ENCODE assay signal across 24 cellular contexts in the genomic region with DNA sequence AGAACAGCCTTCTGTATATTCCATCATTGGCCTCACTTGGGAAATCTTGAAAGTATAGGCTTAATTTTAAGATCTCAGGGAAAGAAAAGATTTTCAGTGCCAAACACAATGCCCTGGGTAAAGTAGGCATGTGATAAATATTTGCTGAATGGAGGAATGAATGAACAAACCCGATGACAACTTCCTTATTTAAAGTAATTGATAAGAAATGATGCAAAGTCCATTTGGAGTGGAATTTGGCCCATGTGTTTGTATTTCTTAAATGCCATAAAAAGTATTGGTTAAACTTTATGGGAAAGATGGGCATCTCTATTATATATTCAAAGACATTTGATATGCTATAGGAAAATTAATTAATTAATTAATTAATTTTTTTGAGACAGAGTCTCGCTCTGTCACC. TPM values are rescaled to one million over a fixed set of nuclear protein-coding genes. Genes with fewer than 3 reads are reported as not detected.
DNase-seq lines count a peak whose midpoint lies in the region; ATAC-seq, FAIRE-seq and TF ChIP-seq lines count a peak whose summit lies in the region.
"Had no signal": no experiment of that assay in that cellular context is flagged by ENCODE, and none has a peak within 500 bp of the region (broad histone marks: within the 10 kb centered on the region; RNA-seq: fewer than 3 reads in every experiment).

No MANE protein-coding gene starts in this region.

- TF ChIP-seq EP300 in HepG2 (IDR thresholded peaks at IDR 0.05; ENCODE audit: low read depth in 2 of 2, low read length in 2 of 2) (peak in 1 of 2 experiments; percentile 47; a peak in 1 of 4 replicates), HepG2 (CRISPR knock-in tag; IDR thresholded peaks at IDR 0.05; ENCODE audit: borderline replicate concordance) (no peak)

- H3K4me1 ChIP-seq in hepatocyte (ENCODE audit: insufficient read depth) (peaks cover 15% of the 10 kb centered on the region), HepG2 (ENCODE audit: insufficient read depth, low read length) (peaks cover 53% of the 10 kb centered on the region), right lobe of liver (peaks cover 0 to 16% (median under 1%) of the 10 kb centered on the region in 4 donors), small intestine (ENCODE audit: control insufficient read depth in 2 of 2, insufficient read depth in 1 of 2, low read depth in 1 of 2, low read length in 1 of 2) (peaks cover 0 to 2% of the 10 kb centered on the region in 2 donors)
- H3K4me1 ChIP-seq: A549 had no signal

- H3K27ac ChIP-seq in hepatocyte (peak overlapping the region; percentile 42), HepG2 (ENCODE audit: extremely low read length, insufficient read depth, low read length) (no peak overlapping the region), right lobe of liver (no peak overlapping the region), small intestine (ENCODE audit: low read depth in 1 of 2, low read length in 1 of 2) (peak overlapping the region in 1 of 2 donors; percentile 64)
- H3K27ac ChIP-seq: 22Rv1; A549; BLaER1 treated with 17β-estradiol and CSF1 and Interleukin-3, amounts not matched to agents 10 nM and 100 nM; C4-2B had no signal

- CTCF ChIA-PET in HepG2 (lab: Yijun Ruan, JAX; ENCODE audit: low intra/inter-chr PET ratio, low total read pairs): no interaction called here

- in situ Hi-C loops in HepG2 (cut with HindIII; ENCODE audit: extremely low pct_ligation_motif_present, low pct_unique_long_range_greater_than_20kb): no loop called here

- FAIRE-seq in HepG2 (lab: Jason Lieb, UNC) (no peak), small intestine (lab: Jason Lieb, UNC) (peak; percentile 10)
- FAIRE-seq: A549, G401.6, GM12891 had no signal

- no peak overlapping the region for H3K4me3 ChIP-seq in hepatocyte
- H3K4me3 ChIP-seq in HepG2 (replicated peaks in 1 of 3; ENCODE audit: insufficient read depth in 1 of 3, low read depth in 2 of 3, low read length in 3 of 3): no peak overlapping the region
- no peak overlapping the region for H3K4me3 ChIP-seq in right lobe of liver
- H3K4me3 ChIP-seq in small intestine (ENCODE audit: low read depth in 1 of 2, low read length in 2 of 2): no peak overlapping the region
- H3K4me3 ChIP-seq: A549; BLaER1 treated with 17β-estradiol and CSF1 and Interleukin-3, amounts not matched to agents 10 nM and 100 nM had no signal

- H3K4me2 ChIP-seq in hepatocyte: no peak overlapping the region
- H3K4me2 ChIP-seq in HepG2 (ENCODE audit: low read depth, low read length): peak overlapping the region; percentile 6; the same call in 1 of the 2 replicates
- H3K4me2 ChIP-seq: A549; BLaER1 treated with 17β-estradiol and CSF1 and Interleukin-3, amounts not matched to agents 10 nM and 100 nM had no signal

- intact Hi-C loops in HepG2 (cut with micrococcal nuclease; ENCODE audit: unreplicated experiment): no loop called here
- intact Hi-C loops in right lobe of liver (cut with DNase I): no loop called here

- TF ChIP-seq RAD21 in HepG2 (CRISPR knock-in tag; IDR thresholded peaks at IDR 0.05): no peak

- no peak for TF ChIP-seq CTCF in hepatocyte (IDR thresholded peaks at IDR 0.05; ENCODE audit: poor library complexity)
- TF ChIP-seq CTCF in HepG2 (CRISPR knock-in tag; IDR thresholded peaks at IDR 0.05): no peak
- no peak for TF ChIP-seq CTCF in right lobe of liver (IDR thresholded peaks at IDR 0.05)

- H3K27me3 ChIP-seq in hepatocyte (no peaks in the 10 kb centered on the region), HepG2 (ENCODE audit: control insufficient read depth in 1 of 2, insufficient read depth in 2 of 2, low read length in 2 of 2) (peaks cover 0 to 19% of the 10 kb centered on the region in 2 experiments; a peak in 3 of 5 replicates), right lobe of liver (peaks cover 0 to 5% of the 10 kb centered on the region in 2 donors), small intestine (ENCODE audit: control insufficient read depth in 2 of 2, insufficient read depth in 2 of 2, low read length in 2 of 2) (no peaks in the 10 kb centered on the region)

- no peaks in the 10 kb centered on the region for H3K9me2 ChIP-seq in hepatocyte (replicated peaks; ENCODE audit: insufficient read depth)

- H3K79me2 ChIP-seq in hepatocyte (peaks cover 18% of the 10 kb centered on the region), HepG2 (ENCODE audit: insufficient read depth, low read length) (no peaks in the 10 kb centered on the region)

- no peak overlapping the region for H2AFZ ChIP-seq in hepatocyte
- no peak overlapping the region for H2AFZ ChIP-seq in HepG2 (ENCODE audit: low read length)

- no peaks in the 10 kb centered on the region for H3K9me3 ChIP-seq in hepatocyte (ENCODE audit: low read depth)
- H3K9me3 ChIP-seq in HepG2 (ENCODE audit: low read length): no peaks in the 10 kb centered on the region
- H3K9me3 ChIP-seq in right lobe of liver: no peaks in the 10 kb centered on the region
- no peaks in the 10 kb centered on the region for H3K9me3 ChIP-seq in small intestine (ENCODE audit: control insufficient read depth, low read depth)
- H3K9me3 ChIP-seq: A549; BLaER1 treated with 17β-estradiol and CSF1 and Interleukin-3, amounts not matched to agents 10 nM and 100 nM had no signal

- BruUV-seq in HepG2 (replicated peaks; lab: Mats Ljungman, UMichigan): no TSS peak

- POLR2A ChIA-PET in HepG2 (lab: Yijun Ruan, JAX): no interaction called here

- no peak for DNase-seq in hepatocyte (ENCODE audit: low spot score)
- peak; percentile 78 for DNase-seq in HepG2 (ENCODE audit: low spot score)
- no peak for DNase-seq in right lobe of liver
- peak; percentile 95 for DNase-seq in small intestine
- DNase-seq in NCI-H2227 (lab: John Stamatoyannopoulos, UW; ENCODE audit: unreplicated experiment): no peak
- no peak for DNase-seq in DMS53 treated with DMSO at 0.1 percent for 48 hours (lab: John Stamatoyannopoulos, UW; ENCODE audit: unreplicated experiment)
- DNase-seq in effector CD8-positive, alpha-beta T cell (lab: John Stamatoyannopoulos, UW): no peak
- DNase-seq: AML-193; CD4-positive, alpha-beta memory T cell; CD4-positive, CD25-positive, alpha-beta regulatory T cell; CD8-positive, alpha-beta memory T cell; COR-L47; DMS 273 treated with DMSO at 0.1 percent for 48 hours; DMS153; DMS53; DMS79 treated with DMSO at 0.1 percent for 48 hours; GF-D8 had no signal

- TF ChIP-seq POLR2A in HepG2 (IDR thresholded peaks at IDR 0.05; ENCODE audit: insufficient read depth in 1 of 2, low read depth in 2 of 2, low read length in 2 of 2) (no peak), right lobe of liver (IDR thresholded peaks at IDR 0.05) (no peak)

- H3K9ac ChIP-seq in HepG2 (ENCODE audit: insufficient read depth, low read depth, low read length): no peak overlapping the region
- H3K9ac ChIP-seq: BLaER1 treated with 17β-estradiol and CSF1 and Interleukin-3, amounts not matched to agents 10 nM and 100 nM had no signal

- 77% methylated on average over 2 of the region's 2 CpGs for WGBS in hepatocyte (ENCODE audit: low lambda C conversion rate, missing lambda C conversion rate)
- 48% methylated on average over 2 of the region's 2 CpGs for WGBS in HepG2 (ENCODE audit: low lambda C conversion rate)
- WGBS in right lobe of liver (ENCODE audit: insufficient coverage, low coverage, low lambda C conversion rate, missing lambda C conversion rate): 54% methylated on average over 2 of the region's 2 CpGs
- 12 to 76% (median 38%) methylated on average over 2 of the region's 2 CpGs for WGBS in small intestine, 3 donors

- no peaks in the 10 kb centered on the region for H3K36me3 ChIP-seq in hepatocyte (replicated peaks; ENCODE audit: insufficient read depth, low read depth)
- no peaks in the 10 kb centered on the region for H3K36me3 ChIP-seq in HepG2 (replicated peaks in 1 of 2; ENCODE audit: control insufficient read depth in 1 of 2, insufficient read depth in 2 of 2, low read length in 2 of 2)
- H3K36me3 ChIP-seq in right lobe of liver: no peaks in the 10 kb centered on the region
- no peaks in the 10 kb centered on the region for H3K36me3 ChIP-seq in small intestine (ENCODE audit: control insufficient read depth in 2 of 2, insufficient read depth in 2 of 2, low read length in 2 of 2)
- H3K36me3 ChIP-seq: BLaER1 treated with 17β-estradiol and CSF1 and Interleukin-3, amounts not matched to agents 10 nM and 100 nM had no signal

- ATAC-seq in HepG2 (no peak), right lobe of liver (peak in 3 of 4 donors; percentile 22 to 63 (median 33)), GM19395 (IDR thresholded peaks at IDR 0.05; ENCODE audit: unreplicated experiment) (no peak)
- ATAC-seq: A549 had no signal

- H4K20me1 ChIP-seq in hepatocyte (ENCODE audit: insufficient read depth, poor library complexity, severe bottlenecking) (no peaks in the 10 kb centered on the region), HepG2 (ENCODE audit: insufficient read depth, low read length) (no peaks in the 10 kb centered on the region)
- H4K20me1 ChIP-seq: BLaER1 treated with 17β-estradiol and CSF1 and Interleukin-3, amounts not matched to agents 10 nM and 100 nM had no signal

RNA-seq across cellular contexts. Expression of a gene that starts 3.7 kb away (rescaled TPM):
- 11.8 and 16.9 TPM in 2 replicates for total RNA-seq in hepatocyte
- polyA plus RNA-seq in hepatocyte: 5.5 and 11.8 TPM in 2 replicates
- 4.5 and 5.7 TPM in 2 replicates for total RNA-seq in HepG2 (2016; rRNA removed; fragmentation: Illumina TruSeq; extraction: Trizol)
- total RNA-seq in HepG2 (2016; cell fraction: cytosol; rRNA removed; fragmentation: Illumina TruSeq; extraction: Trizol; ENCODE audit: low read depth): 6.2 and 6.8 TPM in 2 replicates
- 4.2 and 4.7 TPM in 2 replicates for total RNA-seq in HepG2 (2016; cell fraction: insoluble cytoplasmic fraction; rRNA removed; fragmentation: Illumina TruSeq; extraction: Trizol)
- 4.9 and 5.3 TPM in 2 replicates for total RNA-seq in HepG2 (2016; cell fraction: membrane; rRNA removed; fragmentation: Illumina TruSeq; extraction: Trizol)
- 10.7 and 12.4 TPM in 2 replicates for total RNA-seq in HepG2 (2016; cell fraction: nucleus; rRNA removed; fragmentation: Illumina TruSeq; extraction: Trizol)
- polyA plus RNA-seq in HepG2 (2011; rRNA removed): 4.1 and 4.4 TPM in 2 replicates
- 1.4 and 3.0 TPM in 2 replicates for polyA plus RNA-seq in HepG2 (2011; cell fraction: cytosol; rRNA removed)
- 4.4 and 7.3 TPM in 2 replicates for polyA plus RNA-seq in HepG2 (2011; cell fraction: nucleus; rRNA removed)
- 6.1 and 6.5 TPM in 2 replicates for polyA plus RNA-seq in HepG2 (2012)
- polyA plus RNA-seq in HepG2 (2016; cell fraction: cytosol; fragmentation: Illumina TruSeq; extraction: Trizol; ENCODE audit: low read depth): 0.99 and 1.1 TPM in 2 replicates
- 4.5 and 6.0 TPM in 2 replicates for polyA plus RNA-seq in HepG2 (2016; cell fraction: insoluble cytoplasmic fraction; fragmentation: Illumina TruSeq; extraction: Trizol; ENCODE audit: low read depth)
- polyA plus RNA-seq in HepG2 (2016; cell fraction: membrane; fragmentation: Illumina TruSeq; extraction: Trizol; ENCODE audit: low read depth): 1.4 and 2.0 TPM in 2 replicates
- polyA plus RNA-seq in HepG2 (2016; cell fraction: nucleus; fragmentation: Illumina TruSeq; extraction: Trizol; ENCODE audit: insufficient read depth, low read depth): 11.0 and 12.4 TPM in 2 replicates
- polyA minus RNA-seq in HepG2 (2011; rRNA and poly(A)+ RNA removed; ENCODE audit: low replicate concordance): 0.68 and 5.9 TPM in 2 replicates
- polyA minus RNA-seq in HepG2 (2011; cell fraction: cytosol; rRNA and poly(A)+ RNA removed): 3.0 and 4.9 TPM in 2 replicates
- 21.6 and 28.6 TPM in 2 replicates for polyA minus RNA-seq in HepG2 (2011; cell fraction: nucleus; rRNA and poly(A)+ RNA removed)
- total RNA-seq in right lobe of liver: 1 to 10 TPM; 1.3 to 4.4 (median 1.7) TPM
- 10 to 100 TPM in 2 of 3 donors, 1 to 10 TPM in 1; 7.8 to 34.4 (median 19.2) TPM for polyA plus RNA-seq in small intestine

Comparison
In these comparisons a context has a peak if more than half of its experiments do, and no peak if none do; other contexts are left out.
1. DNase-seq: peak in HepG2 (single experiment) and small intestine (single experiment); none in hepatocyte (single experiment), right lobe of liver (0 of 3), NCI-H2227 (single experiment), DMS53 treated with DMSO at 0.1 percent for 48 hours (single experiment) and effector CD8-positive, alpha-beta T cell (single experiment).
2. ATAC-seq: peak in right lobe of liver (3 of 4); none in HepG2 (single experiment) and GM19395 (single experiment).